ENCODE assay signal across 38 cellular contexts in the genomic region with DNA sequence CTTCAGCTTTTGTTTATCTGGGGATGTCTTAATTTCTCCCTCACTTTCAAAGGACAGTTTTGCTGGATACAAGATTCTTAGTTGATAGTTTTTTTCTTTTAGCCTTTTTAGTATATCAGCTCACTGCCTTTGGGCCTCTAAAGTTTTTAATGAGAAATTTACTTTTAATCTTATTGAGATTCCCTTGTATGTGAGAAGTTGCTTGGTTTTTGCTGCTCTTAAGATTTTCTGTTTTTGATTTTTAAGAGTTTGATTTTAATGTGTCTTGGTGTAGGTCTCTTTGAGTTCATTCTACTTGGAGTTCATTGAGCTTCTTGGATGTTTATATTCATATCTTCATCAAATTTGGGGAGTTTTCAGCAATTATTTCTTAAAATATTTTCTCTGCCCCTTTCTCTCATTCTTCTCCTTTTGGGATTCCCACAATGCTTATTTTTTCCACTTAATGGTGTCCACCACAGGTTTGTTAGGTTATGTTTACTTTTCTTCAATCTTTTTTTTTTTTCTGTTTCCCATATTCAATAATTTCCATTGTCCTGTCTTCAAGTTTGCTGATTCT. TPM values are rescaled to one million over a fixed set of nuclear protein-coding genes. Genes with fewer than 3 reads are reported as not detected.
"Had no signal": no experiment of that assay in that cellular context is flagged by ENCODE, and none has a peak within 500 bp of the region (broad histone marks: within the 10 kb centered on the region; RNA-seq: fewer than 3 reads in every experiment).

No MANE protein-coding gene starts in this region.

- DNase-seq: Karpas-422, Kasumi-1, MG63, MM.1S, MV-4-11, NCI-H1048, NCI-H1092, NCI-H1092 treated with DMSO at 0.1 percent for 48 hours, NCI-H1105, NCI-H1105 treated with DMSO at 0.1 percent for 48 hours, NCI-H1417, NCI-H1417 treated with DMSO at 0.1 percent for 48 hours, NCI-H1436, NCI-H1436 treated with DMSO at 0.1 percent for 48 hours, NCI-H146, NCI-H1694, NCI-H1694 treated with DMSO at 0.1 percent for 48 hours, NCI-H187, NCI-H187 treated with DMSO at 0.1 percent for 48 hours, NCI-H1930, NCI-H2029, NCI-H2029 treated with DMSO at 0.1 percent for 48 hours, NCI-H2081, NCI-H2081 treated with DMSO at 0.1 percent for 48 hours, NCI-H2107, NCI-H2171, NCI-H2171 treated with DMSO at 0.1 percent for 48 hours, NCI-H2227 treated with DMSO at 0.1 percent for 48 hours, NCI-H226, NCI-H345, NCI-H446, NCI-H446 treated with DMSO at 0.1 percent for 48 hours, NCI-H510A, NCI-H510A treated with DMSO at 0.1 percent for 48 hours had no signal

- H3K36me3 ChIP-seq: MG63 had no signal

- H3K27me3 ChIP-seq: MG63 had no signal

- H3K4me3 ChIP-seq: MG63 had no signal

RNA-seq across cellular contexts. Expression of a gene that starts 19.6 kb away (rescaled TPM):
- total RNA-seq: LHCN-M2, M059J, MCF 10A, NCI-H460 had no signal
